17 cellular contexts compared by ENCODE assay signal in the genomic region with DNA sequence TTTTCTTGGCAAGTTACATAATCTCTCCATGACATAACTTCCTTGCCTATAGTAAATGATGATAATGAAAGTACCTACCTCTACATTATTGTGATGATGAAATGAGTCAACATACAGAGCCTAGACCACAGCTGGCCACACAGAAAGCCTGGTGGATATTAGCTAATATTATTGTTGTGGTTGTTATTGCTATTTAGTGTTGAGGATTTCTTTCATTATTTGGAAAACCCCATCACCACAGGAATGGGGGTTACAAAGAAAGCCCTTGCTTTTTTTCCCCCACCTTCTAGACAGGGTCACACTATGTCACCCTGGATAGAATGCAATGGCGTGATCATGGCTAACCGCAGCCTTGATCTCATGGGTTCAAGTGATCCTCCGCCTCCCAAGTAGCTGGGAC.
A peak's percentile ranks its signal among the peaks of the same experiment; 100 is the strongest.
DNase-seq lines count a peak whose midpoint lies in the region; ATAC-seq and TF ChIP-seq lines count a peak whose summit lies in the region.
"Had no signal": no experiment of that assay in that cellular context is flagged by ENCODE, and none has a peak within 500 bp of the region (broad histone marks: within the 10 kb centered on the region; RNA-seq: fewer than 3 reads in every experiment).

No MANE protein-coding gene starts in this region.

- H3K27ac ChIP-seq in WERI-Rb-1, result peak overlapping the region; percentile 55
- H3K27ac ChIP-seq: ascending aorta had no signal

- H3K27me3 Mint-ChIP-seq in WTC11 (ENCODE audit: low read depth), result no peaks in the 10 kb centered on the region

- H3K9me3 ChIP-seq in WERI-Rb-1 (ENCODE audit: severe bottlenecking), result no peaks in the 10 kb centered on the region
- H3K9me3 ChIP-seq: ascending aorta, gastroesophageal sphincter had no signal

- peak; percentile 50 for ATAC-seq in GM19035 (IDR thresholded peaks at IDR 0.05; ENCODE audit: unreplicated experiment)
- peak; percentile 69 for ATAC-seq in HG02885 (IDR thresholded peaks at IDR 0.05; ENCODE audit: poor library complexity, unreplicated experiment)
- ATAC-seq in WTC11, result no peak
- ATAC-seq: gastroesophageal sphincter; naive thymus-derived CD4-positive, alpha-beta T cell had no signal

- no peak overlapping the region for H3K4me3 Mint-ChIP-seq in WTC11
- H3K4me3 Mint-ChIP-seq: naive thymus-derived CD4-positive, alpha-beta T cell; stimulated activated naive CD8-positive, alpha-beta T cell treated with anti-CD3 and anti-CD28 coated beads, Interleukin-15, Interleukin-2, amounts not matched to agents 100 ng/mL and 50 ng/mL, for 24 hours had no signal

- DNase-seq in GM12865 (ENCODE audit: low read depth), result peak; percentile 44
- no peak for DNase-seq in WERI-Rb-1
- no peak for DNase-seq in AG08395 (ENCODE audit: low spot score)
- no peak for DNase-seq in central memory CD4-positive, alpha-beta T cell
- DNase-seq in NCI-H2227 (lab: John Stamatoyannopoulos, UW; ENCODE audit: unreplicated experiment), result no peak
- no peak for DNase-seq in WTC11 (ENCODE audit: low spot score)
- DNase-seq: activated CD4-positive, alpha-beta T cell treated with anti-CD3 and anti-CD28 coated beads for 1 hour; effector CD8-positive, alpha-beta T cell; naive thymus-derived CD4-positive, alpha-beta T cell; retina; stimulated activated CD4-positive, alpha-beta T cell treated with anti-CD3 and anti-CD28 coated beads, Interleukin-4, amount 100 ng/mL, for 4 hours; SW 1271 had no signal

- H3K9me3 Mint-ChIP-seq in WTC11, result no peaks in the 10 kb centered on the region
- H3K9me3 Mint-ChIP-seq: naive thymus-derived CD4-positive, alpha-beta T cell; stimulated activated naive CD8-positive, alpha-beta T cell treated with anti-CD3 and anti-CD28 coated beads, Interleukin-15, Interleukin-2, amounts not matched to agents 100 ng/mL and 50 ng/mL, for 24 hours had no signal

- no peak overlapping the region for H3K4me3 ChIP-seq in GM12865 (ENCODE audit: low read depth, low read length)
- no peak overlapping the region for H3K4me3 ChIP-seq in WERI-Rb-1 (ENCODE audit: low read depth, low read length)
- H3K4me3 ChIP-seq: ascending aorta, gastroesophageal sphincter had no signal

- H3K27me3 ChIP-seq in WERI-Rb-1 (ENCODE audit: insufficient read depth, low read depth, severe bottlenecking), result no peaks in the 10 kb centered on the region
- H3K27me3 ChIP-seq: ascending aorta, gastroesophageal sphincter had no signal

- H3K4me1 Mint-ChIP-seq in WTC11, result peaks cover 35% of the 10 kb centered on the region
- H3K4me1 Mint-ChIP-seq: naive thymus-derived CD4-positive, alpha-beta T cell had no signal

- no peaks in the 10 kb centered on the region for H3K36me3 ChIP-seq in WERI-Rb-1
- H3K36me3 ChIP-seq: ascending aorta, gastroesophageal sphincter had no signal

- POLR2A ChIA-PET in WTC11 (lab: Charles Lee), result no interaction called here

- CTCF ChIA-PET in WTC11 (lab: Charles Lee), result interaction anchor here (1.5 to 3.0 kb wide), 2 partner anchors 8 to 399 kb away, joined by 7 to 14 read pairs; no protein-coding TSS in a partner anchor

- H3K27ac Mint-ChIP-seq in WTC11, result no peak overlapping the region
- H3K27ac Mint-ChIP-seq: naive thymus-derived CD4-positive, alpha-beta T cell; stimulated activated naive CD8-positive, alpha-beta T cell treated with anti-CD3 and anti-CD28 coated beads, Interleukin-15, Interleukin-2, amounts not matched to agents 100 ng/mL and 50 ng/mL, for 24 hours had no signal

- H3K36me3 Mint-ChIP-seq in WTC11, result no peaks in the 10 kb centered on the region
- H3K36me3 Mint-ChIP-seq: naive thymus-derived CD4-positive, alpha-beta T cell had no signal

- TF ChIP-seq CTCF in GM12865 (IDR thresholded peaks at IDR 0.05; ENCODE audit: insufficient read depth, low read depth, low read length, missing control alignments) (no peak), WERI-Rb-1 (IDR thresholded peaks at IDR 0.05; ENCODE audit: low read depth, low read length) (no peak), WTC11 (IDR thresholded peaks at IDR 0.05) (no peak)

TF ChIP-seq in WTC11, 78 proteins besides CTCF, POLR2A, EP300 and RAD21 (continues in another document):
- TF ChIP-seq, protein P1, sequence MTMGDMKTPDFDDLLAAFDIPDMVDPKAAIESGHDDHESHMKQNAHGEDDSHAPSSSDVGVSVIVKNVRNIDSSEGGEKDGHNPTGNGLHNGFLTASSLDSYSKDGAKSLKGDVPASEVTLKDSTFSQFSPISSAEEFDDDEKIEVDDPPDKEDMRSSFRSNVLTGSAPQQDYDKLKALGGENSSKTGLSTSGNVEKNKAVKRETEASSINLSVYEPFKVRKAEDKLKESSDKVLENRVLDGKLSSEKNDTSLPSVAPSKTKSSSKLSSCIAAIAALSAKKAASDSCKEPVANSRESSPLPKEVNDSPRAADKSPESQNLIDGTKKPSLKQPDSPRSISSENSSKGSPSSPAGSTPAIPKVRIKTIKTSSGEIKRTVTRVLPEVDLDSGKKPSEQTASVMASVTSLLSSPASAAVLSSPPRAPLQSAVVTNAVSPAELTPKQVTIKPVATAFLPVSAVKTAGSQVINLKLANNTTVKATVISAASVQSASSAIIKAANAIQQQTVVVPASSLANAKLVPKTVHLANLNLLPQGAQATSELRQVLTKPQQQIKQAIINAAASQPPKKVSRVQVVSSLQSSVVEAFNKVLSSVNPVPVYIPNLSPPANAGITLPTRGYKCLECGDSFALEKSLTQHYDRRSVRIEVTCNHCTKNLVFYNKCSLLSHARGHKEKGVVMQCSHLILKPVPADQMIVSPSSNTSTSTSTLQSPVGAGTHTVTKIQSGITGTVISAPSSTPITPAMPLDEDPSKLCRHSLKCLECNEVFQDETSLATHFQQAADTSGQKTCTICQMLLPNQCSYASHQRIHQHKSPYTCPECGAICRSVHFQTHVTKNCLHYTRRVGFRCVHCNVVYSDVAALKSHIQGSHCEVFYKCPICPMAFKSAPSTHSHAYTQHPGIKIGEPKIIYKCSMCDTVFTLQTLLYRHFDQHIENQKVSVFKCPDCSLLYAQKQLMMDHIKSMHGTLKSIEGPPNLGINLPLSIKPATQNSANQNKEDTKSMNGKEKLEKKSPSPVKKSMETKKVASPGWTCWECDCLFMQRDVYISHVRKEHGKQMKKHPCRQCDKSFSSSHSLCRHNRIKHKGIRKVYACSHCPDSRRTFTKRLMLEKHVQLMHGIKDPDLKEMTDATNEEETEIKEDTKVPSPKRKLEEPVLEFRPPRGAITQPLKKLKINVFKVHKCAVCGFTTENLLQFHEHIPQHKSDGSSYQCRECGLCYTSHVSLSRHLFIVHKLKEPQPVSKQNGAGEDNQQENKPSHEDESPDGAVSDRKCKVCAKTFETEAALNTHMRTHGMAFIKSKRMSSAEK (CRISPR knock-in tag; IDR thresholded peaks at IDR 0.05; ENCODE audit: borderline replicate concordance), result no peak
- TF ChIP-seq, protein P2, sequence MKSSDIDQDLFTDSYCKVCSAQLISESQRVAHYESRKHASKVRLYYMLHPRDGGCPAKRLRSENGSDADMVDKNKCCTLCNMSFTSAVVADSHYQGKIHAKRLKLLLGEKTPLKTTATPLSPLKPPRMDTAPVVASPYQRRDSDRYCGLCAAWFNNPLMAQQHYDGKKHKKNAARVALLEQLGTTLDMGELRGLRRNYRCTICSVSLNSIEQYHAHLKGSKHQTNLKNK (CRISPR knock-in tag; IDR thresholded peaks at IDR 0.05), result no peak
- TF ChIP-seq, protein P3, sequence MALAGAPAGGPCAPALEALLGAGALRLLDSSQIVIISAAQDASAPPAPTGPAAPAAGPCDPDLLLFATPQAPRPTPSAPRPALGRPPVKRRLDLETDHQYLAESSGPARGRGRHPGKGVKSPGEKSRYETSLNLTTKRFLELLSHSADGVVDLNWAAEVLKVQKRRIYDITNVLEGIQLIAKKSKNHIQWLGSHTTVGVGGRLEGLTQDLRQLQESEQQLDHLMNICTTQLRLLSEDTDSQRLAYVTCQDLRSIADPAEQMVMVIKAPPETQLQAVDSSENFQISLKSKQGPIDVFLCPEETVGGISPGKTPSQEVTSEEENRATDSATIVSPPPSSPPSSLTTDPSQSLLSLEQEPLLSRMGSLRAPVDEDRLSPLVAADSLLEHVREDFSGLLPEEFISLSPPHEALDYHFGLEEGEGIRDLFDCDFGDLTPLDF (CRISPR knock-in tag; IDR thresholded peaks at IDR 0.05), result no peak
- TF ChIP-seq PRRX2 (CRISPR knock-in tag; IDR thresholded peaks at IDR 0.05), result no peak
- TF ChIP-seq, protein P4, sequence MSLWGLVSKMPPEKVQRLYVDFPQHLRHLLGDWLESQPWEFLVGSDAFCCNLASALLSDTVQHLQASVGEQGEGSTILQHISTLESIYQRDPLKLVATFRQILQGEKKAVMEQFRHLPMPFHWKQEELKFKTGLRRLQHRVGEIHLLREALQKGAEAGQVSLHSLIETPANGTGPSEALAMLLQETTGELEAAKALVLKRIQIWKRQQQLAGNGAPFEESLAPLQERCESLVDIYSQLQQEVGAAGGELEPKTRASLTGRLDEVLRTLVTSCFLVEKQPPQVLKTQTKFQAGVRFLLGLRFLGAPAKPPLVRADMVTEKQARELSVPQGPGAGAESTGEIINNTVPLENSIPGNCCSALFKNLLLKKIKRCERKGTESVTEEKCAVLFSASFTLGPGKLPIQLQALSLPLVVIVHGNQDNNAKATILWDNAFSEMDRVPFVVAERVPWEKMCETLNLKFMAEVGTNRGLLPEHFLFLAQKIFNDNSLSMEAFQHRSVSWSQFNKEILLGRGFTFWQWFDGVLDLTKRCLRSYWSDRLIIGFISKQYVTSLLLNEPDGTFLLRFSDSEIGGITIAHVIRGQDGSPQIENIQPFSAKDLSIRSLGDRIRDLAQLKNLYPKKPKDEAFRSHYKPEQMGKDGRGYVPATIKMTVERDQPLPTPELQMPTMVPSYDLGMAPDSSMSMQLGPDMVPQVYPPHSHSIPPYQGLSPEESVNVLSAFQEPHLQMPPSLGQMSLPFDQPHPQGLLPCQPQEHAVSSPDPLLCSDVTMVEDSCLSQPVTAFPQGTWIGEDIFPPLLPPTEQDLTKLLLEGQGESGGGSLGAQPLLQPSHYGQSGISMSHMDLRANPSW (CRISPR knock-in tag; conservative IDR thresholded peaks at IDR 0.05; ENCODE audit: low read depth), result no peak
- TF ChIP-seq JUN (CRISPR knock-in tag; IDR thresholded peaks at IDR 0.05), result no peak
- no peak for TF ChIP-seq IRF2 (CRISPR knock-in tag; IDR thresholded peaks at IDR 0.05; ENCODE audit: borderline replicate concordance, low read depth)
- TF ChIP-seq, protein P5, sequence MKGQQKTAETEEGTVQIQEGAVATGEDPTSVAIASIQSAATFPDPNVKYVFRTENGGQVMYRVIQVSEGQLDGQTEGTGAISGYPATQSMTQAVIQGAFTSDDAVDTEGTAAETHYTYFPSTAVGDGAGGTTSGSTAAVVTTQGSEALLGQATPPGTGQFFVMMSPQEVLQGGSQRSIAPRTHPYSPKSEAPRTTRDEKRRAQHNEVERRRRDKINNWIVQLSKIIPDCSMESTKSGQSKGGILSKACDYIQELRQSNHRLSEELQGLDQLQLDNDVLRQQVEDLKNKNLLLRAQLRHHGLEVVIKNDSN (CRISPR knock-in tag; IDR thresholded peaks at IDR 0.05), result no peak
- TF ChIP-seq SMAD3 (CRISPR knock-in tag; IDR thresholded peaks at IDR 0.05; ENCODE audit: borderline replicate concordance), result no peak
